In the genomic region with DNA sequence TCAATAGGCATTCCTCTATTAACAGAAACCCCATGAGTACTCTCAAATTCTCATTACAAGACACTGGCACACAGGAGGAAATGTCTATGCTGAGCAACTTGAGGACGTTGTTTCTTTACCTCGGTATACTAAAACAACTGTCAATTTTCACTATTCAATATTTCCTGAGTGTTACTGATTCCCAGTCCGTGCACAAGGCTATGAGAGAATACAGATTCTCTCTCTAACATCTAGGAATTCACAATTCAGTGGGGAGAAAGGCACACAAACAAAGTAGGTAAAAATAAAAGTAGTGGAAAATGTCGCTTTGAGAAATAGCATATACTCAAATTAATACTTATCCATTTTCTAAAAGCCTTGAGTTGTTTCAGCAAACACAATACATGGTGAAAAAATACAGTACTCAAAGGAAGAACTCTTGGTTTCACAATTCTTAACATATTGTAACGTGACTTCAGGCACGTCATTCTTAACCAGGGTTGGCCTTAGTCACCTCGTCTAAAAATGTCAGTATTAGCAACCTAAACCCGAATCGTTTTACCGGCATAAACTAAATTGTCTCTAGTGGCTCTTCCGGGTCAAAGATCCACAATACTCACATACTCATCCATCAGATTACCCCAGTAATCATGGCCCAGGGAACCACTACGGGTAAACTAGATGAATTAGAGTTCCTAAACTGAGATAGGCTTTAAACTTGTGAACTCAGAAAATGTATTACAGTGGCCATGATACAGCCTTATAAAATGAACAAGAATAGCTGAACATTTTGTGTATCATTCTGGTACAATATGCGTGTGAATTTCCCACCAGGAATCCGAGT, we compare ENCODE assay signal across 1 cellular context.
TF ChIP-seq lines count a peak whose summit lies in the region.

No MANE protein-coding gene starts in this region.

TF ChIP-seq in HepG2, 621 proteins besides CTCF, POLR2A, EP300 and RAD21:
- TF ChIP-seq GATAD2A (CRISPR knock-in tag; IDR thresholded peaks at IDR 0.05): peak; percentile 6; the same call in 1 of the 2 replicates
- TF ChIP-seq ZSCAN29 (CRISPR knock-in tag; conservative IDR thresholded peaks at IDR 0.05): peak; percentile 99
- TF ChIP-seq ZNF260 (CRISPR knock-in tag; IDR thresholded peaks at IDR 0.05; ENCODE audit: borderline replicate concordance, low read depth): no peak
- TF ChIP-seq ELF1 (CRISPR knock-in tag; IDR thresholded peaks at IDR 0.05): peak; percentile 58; the same call in 1 of the 2 replicates
- TF ChIP-seq, protein P1, sequence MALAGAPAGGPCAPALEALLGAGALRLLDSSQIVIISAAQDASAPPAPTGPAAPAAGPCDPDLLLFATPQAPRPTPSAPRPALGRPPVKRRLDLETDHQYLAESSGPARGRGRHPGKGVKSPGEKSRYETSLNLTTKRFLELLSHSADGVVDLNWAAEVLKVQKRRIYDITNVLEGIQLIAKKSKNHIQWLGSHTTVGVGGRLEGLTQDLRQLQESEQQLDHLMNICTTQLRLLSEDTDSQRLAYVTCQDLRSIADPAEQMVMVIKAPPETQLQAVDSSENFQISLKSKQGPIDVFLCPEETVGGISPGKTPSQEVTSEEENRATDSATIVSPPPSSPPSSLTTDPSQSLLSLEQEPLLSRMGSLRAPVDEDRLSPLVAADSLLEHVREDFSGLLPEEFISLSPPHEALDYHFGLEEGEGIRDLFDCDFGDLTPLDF (CRISPR knock-in tag; IDR thresholded peaks at IDR 0.05): no peak
- TF ChIP-seq JUNB (CRISPR knock-in tag; IDR thresholded peaks at IDR 0.05; ENCODE audit: borderline replicate concordance): no peak
- TF ChIP-seq ZNF775 (CRISPR knock-in tag; IDR thresholded peaks at IDR 0.05; ENCODE audit: borderline replicate concordance): peak; percentile 93; the same call in 1 of the 2 replicates
- TF ChIP-seq, protein P2, sequence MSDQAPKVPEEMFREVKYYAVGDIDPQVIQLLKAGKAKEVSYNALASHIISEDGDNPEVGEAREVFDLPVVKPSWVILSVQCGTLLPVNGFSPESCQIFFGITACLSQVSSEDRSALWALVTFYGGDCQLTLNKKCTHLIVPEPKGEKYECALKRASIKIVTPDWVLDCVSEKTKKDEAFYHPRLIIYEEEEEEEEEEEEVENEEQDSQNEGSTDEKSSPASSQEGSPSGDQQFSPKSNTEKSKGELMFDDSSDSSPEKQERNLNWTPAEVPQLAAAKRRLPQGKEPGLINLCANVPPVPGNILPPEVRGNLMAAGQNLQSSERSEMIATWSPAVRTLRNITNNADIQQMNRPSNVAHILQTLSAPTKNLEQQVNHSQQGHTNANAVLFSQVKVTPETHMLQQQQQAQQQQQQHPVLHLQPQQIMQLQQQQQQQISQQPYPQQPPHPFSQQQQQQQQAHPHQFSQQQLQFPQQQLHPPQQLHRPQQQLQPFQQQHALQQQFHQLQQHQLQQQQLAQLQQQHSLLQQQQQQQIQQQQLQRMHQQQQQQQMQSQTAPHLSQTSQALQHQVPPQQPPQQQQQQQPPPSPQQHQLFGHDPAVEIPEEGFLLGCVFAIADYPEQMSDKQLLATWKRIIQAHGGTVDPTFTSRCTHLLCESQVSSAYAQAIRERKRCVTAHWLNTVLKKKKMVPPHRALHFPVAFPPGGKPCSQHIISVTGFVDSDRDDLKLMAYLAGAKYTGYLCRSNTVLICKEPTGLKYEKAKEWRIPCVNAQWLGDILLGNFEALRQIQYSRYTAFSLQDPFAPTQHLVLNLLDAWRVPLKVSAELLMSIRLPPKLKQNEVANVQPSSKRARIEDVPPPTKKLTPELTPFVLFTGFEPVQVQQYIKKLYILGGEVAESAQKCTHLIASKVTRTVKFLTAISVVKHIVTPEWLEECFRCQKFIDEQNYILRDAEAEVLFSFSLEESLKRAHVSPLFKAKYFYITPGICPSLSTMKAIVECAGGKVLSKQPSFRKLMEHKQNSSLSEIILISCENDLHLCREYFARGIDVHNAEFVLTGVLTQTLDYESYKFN (CRISPR knock-in tag; conservative IDR thresholded peaks at IDR 0.05): 0 out of 2 replicates have a peak, but pooled peaks have one; percentile 13
- TF ChIP-seq ZSCAN31 (CRISPR knock-in tag; IDR thresholded peaks at IDR 0.05; ENCODE audit: low read depth): no peak
- TF ChIP-seq CEBPG (CRISPR knock-in tag; IDR thresholded peaks at IDR 0.05): peak; percentile 59
- TF ChIP-seq MTERF4 (CRISPR knock-in tag; IDR thresholded peaks at IDR 0.05): no peak
- TF ChIP-seq, protein P3, sequence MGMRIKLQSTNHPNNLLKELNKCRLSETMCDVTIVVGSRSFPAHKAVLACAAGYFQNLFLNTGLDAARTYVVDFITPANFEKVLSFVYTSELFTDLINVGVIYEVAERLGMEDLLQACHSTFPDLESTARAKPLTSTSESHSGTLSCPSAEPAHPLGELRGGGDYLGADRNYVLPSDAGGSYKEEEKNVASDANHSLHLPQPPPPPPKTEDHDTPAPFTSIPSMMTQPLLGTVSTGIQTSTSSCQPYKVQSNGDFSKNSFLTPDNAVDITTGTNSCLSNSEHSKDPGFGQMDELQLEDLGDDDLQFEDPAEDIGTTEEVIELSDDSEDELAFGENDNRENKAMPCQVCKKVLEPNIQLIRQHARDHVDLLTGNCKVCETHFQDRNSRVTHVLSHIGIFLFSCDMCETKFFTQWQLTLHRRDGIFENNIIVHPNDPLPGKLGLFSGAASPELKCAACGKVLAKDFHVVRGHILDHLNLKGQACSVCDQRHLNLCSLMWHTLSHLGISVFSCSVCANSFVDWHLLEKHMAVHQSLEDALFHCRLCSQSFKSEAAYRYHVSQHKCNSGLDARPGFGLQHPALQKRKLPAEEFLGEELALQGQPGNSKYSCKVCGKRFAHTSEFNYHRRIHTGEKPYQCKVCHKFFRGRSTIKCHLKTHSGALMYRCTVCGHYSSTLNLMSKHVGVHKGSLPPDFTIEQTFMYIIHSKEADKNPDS (CRISPR knock-in tag; IDR thresholded peaks at IDR 0.05): peak; percentile 96
- TF ChIP-seq CEBPB (IDR thresholded peaks at IDR 0.05; ENCODE audit: borderline replicate concordance, low read depth, low read length): 0 out of 2 replicates have a peak, but pooled peaks have one; percentile 33
- peak; percentile 7; the same call in 1 of the 2 replicates for TF ChIP-seq RXRB (CRISPR knock-in tag; IDR thresholded peaks at IDR 0.05; ENCODE audit: borderline replicate concordance)
- 0 out of 2 replicates have a peak, but pooled peaks have one; percentile 25 for TF ChIP-seq CREM (IDR thresholded peaks at IDR 0.05)
- no peak for TF ChIP-seq CREM (CRISPR knock-in tag; IDR thresholded peaks at IDR 0.05)
- TF ChIP-seq ELF3 (CRISPR knock-in tag; IDR thresholded peaks at IDR 0.05): peak; percentile 75
- 0 out of 2 replicates have a peak, but pooled peaks have one; percentile 11 for TF ChIP-seq ZNF124 (CRISPR knock-in tag; IDR thresholded peaks at IDR 0.05)
- no peak for TF ChIP-seq RAD51 (IDR thresholded peaks at IDR 0.05; ENCODE audit: borderline replicate concordance)
- TF ChIP-seq KAT8 (CRISPR knock-in tag; IDR thresholded peaks at IDR 0.05): 0 out of 2 replicates have a peak, but pooled peaks have one; percentile 25
- peak; percentile 54 for TF ChIP-seq NR2C2 (CRISPR knock-in tag; IDR thresholded peaks at IDR 0.05; ENCODE audit: borderline replicate concordance)
- no peak for TF ChIP-seq ZBTB33 (CRISPR knock-in tag; IDR thresholded peaks at IDR 0.05)
- no peak for TF ChIP-seq ZNF574 (CRISPR knock-in tag; IDR thresholded peaks at IDR 0.05)
- TF ChIP-seq GABPA (IDR thresholded peaks at IDR 0.05; ENCODE audit: low read depth, low read length): no peak
- peak; percentile 71 for TF ChIP-seq GABPA (CRISPR knock-in tag; IDR thresholded peaks at IDR 0.05; ENCODE audit: low read depth)
- no peak for TF ChIP-seq SMAD1 (CRISPR knock-in tag; IDR thresholded peaks at IDR 0.05; ENCODE audit: borderline replicate concordance, low read depth)
- no peak for TF ChIP-seq SOX13 (IDR thresholded peaks at IDR 0.05)
- TF ChIP-seq SOX13 (CRISPR knock-in tag; conservative IDR thresholded peaks at IDR 0.05 in 1 of 2, IDR thresholded peaks at IDR 0.05 in 1 of 2): peak in 1 of 2 experiments; percentile 23; a peak in 1 of 4 replicates
- TF ChIP-seq NR2F6 (IDR thresholded peaks at IDR 0.05): 0 out of 2 replicates have a peak, but pooled peaks have one; percentile 46
- no peak for TF ChIP-seq NR2F6 (CRISPR knock-in tag; IDR thresholded peaks at IDR 0.05)
- no peak for TF ChIP-seq MIER2 (CRISPR knock-in tag; IDR thresholded peaks at IDR 0.05)
- peak; percentile 26; the same call in 1 of the 2 replicates for TF ChIP-seq SOX5 (CRISPR knock-in tag; IDR thresholded peaks at IDR 0.05; ENCODE audit: borderline replicate concordance)
- TF ChIP-seq HIVEP1 (CRISPR knock-in tag; IDR thresholded peaks at IDR 0.05): no peak
